ENCODE assay signal across 19 cellular contexts in the genomic region with DNA sequence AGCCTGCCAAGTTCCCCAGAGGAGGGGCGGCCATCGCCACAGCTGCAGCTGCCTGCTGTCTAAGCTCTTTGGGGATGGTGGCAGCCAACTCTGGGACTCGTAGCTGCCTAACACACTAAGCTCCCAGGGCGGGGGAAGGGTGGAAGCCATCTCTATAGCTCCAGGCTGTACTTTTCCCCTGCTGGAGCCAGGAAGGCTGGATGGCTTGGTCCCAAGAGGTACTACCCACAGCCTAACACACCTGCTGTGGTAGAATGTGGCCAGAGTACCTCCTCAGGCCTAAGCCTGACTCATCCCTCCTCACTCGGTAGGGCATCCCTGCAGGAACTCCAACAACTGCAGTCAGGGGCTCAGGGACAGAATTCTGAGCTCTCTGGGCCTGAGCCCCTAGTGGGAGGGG.
"Had no signal": no experiment of that assay in that cellular context is flagged by ENCODE, and none has a peak within 500 bp of the region (broad histone marks: within the 10 kb centered on the region; RNA-seq: fewer than 3 reads in every experiment).

No MANE protein-coding gene starts in this region.

- H3K36me3 ChIP-seq: transverse colon, vagina had no signal

- H3K4me1 Mint-ChIP-seq: activated T-helper 17 cell treated with anti-CD3 and anti-CD28 coated beads, Interleukin-2, amount 50 U/mL, for 72 hours; brain; nephron; stimulated activated naive B cell treated with anti-CD40 and anti-IgM and Interleukin-4, amounts not matched to agents 10 μg/mL and 1 μg/mL and 100 μg/mL, for 72 hours had no signal

- H3K27me3 Mint-ChIP-seq: activated T-helper 17 cell treated with anti-CD3 and anti-CD28 coated beads, Interleukin-2, amount 50 U/mL, for 72 hours; brain; dendritic cell treated with granulocyte-macrophage colony-stimulating factor and Interleukin-4, amounts not matched to agents 40 ng/mL and 50 ng/mL, for 4 days; stimulated activated naive B cell treated with anti-CD40 and anti-IgM and Interleukin-4, amounts not matched to agents 10 μg/mL and 1 μg/mL and 100 μg/mL, for 72 hours had no signal

- H3K27ac Mint-ChIP-seq: activated naive CD4-positive, alpha-beta T cell treated with anti-CD3 and anti-CD28 coated beads, Interleukin-2, amount 50 U/mL, for 72 hours; activated T-helper 17 cell treated with anti-CD3 and anti-CD28 coated beads, Interleukin-2, amount 50 U/mL, for 72 hours; brain; dendritic cell treated with granulocyte-macrophage colony-stimulating factor and Interleukin-4, amounts not matched to agents 40 ng/mL and 50 ng/mL, for 4 days; nephron; stimulated activated naive B cell treated with anti-CD40 and anti-IgM and Interleukin-4, amounts not matched to agents 10 μg/mL and 1 μg/mL and 100 μg/mL, for 72 hours had no signal

- H3K27me3 ChIP-seq: transverse colon, vagina had no signal

- H3K4me3 Mint-ChIP-seq: activated T-helper 17 cell treated with anti-CD3 and anti-CD28 coated beads, Interleukin-2, amount 50 U/mL, for 72 hours; brain; dendritic cell treated with granulocyte-macrophage colony-stimulating factor and Interleukin-4, amounts not matched to agents 40 ng/mL and 50 ng/mL, for 4 days; nephron; stimulated activated naive B cell treated with anti-CD40 and anti-IgM and Interleukin-4, amounts not matched to agents 10 μg/mL and 1 μg/mL and 100 μg/mL, for 72 hours had no signal

- H3K36me3 Mint-ChIP-seq: brain had no signal

- H3K4me3 ChIP-seq: transverse colon, vagina had no signal

- H3K27ac ChIP-seq: transverse colon, vagina had no signal

- DNase-seq: activated T-cell treated with anti-CD3 and anti-CD28 coated beads, Interleukin-2, amount 50 U/mL, for 1 hour; aorta; effector CD4-positive, alpha-beta T cell; erythroblast; foreskin fibroblast; left cardiac atrium; occipital lobe; small intestine; stimulated activated CD4-positive, alpha-beta T cell treated with anti-CD3 and anti-CD28 coated beads, Interleukin-15, amount 100 ng/mL, for 24 hours; stimulated activated CD8-positive, alpha-beta memory T cell treated with anti-CD3 and anti-CD28 coated beads, Interleukin-4, amount 100 ng/mL, for 48 hours; stimulated activated naive B cell treated with anti-CD40 and anti-IgM and Interleukin-4, amounts not matched to agents 10 μg/mL and 1 μg/mL and 100 μg/mL, for 72 hours; T-helper 9 cell; transverse colon had no signal

- H3K9me3 ChIP-seq: transverse colon, vagina had no signal

- H3K4me1 ChIP-seq: transverse colon, vagina had no signal
